1 cellular context compared by ENCODE assay signal in the genomic region with DNA sequence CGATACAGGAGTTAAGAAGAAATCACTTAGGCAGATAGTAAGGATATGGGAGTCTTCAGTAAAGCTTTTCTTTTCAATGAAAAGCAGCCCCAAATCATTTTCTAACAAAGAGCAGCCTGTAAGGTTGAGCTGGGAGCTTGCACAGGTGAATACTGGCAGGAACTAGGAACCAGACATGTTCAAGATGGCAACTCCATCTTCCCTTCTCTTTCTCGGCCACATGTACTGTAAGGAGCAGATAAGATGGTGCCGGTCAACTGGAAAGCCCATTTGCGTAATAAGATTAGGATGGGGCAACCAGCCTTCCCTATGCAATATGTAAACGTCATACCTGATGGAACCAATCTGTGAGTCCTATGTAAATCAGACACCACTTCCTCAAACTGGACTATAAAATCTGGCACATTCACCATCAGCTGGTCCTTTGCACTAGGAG.
TF ChIP-seq lines count a peak whose summit lies in the region.

No MANE protein-coding gene starts in this region.

TF ChIP-seq in K562, 482 proteins besides CTCF, POLR2A, EP300 and RAD21 (continued from another document):
- TF ChIP-seq, protein P1, sequence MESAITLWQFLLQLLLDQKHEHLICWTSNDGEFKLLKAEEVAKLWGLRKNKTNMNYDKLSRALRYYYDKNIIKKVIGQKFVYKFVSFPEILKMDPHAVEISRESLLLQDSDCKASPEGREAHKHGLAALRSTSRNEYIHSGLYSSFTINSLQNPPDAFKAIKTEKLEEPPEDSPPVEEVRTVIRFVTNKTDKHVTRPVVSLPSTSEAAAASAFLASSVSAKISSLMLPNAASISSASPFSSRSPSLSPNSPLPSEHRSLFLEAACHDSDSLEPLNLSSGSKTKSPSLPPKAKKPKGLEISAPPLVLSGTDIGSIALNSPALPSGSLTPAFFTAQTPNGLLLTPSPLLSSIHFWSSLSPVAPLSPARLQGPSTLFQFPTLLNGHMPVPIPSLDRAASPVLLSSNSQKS (CRISPR knock-in tag; IDR thresholded peaks at IDR 0.05) = no peak
- TF ChIP-seq ELF2 (CRISPR knock-in tag; IDR thresholded peaks at IDR 0.05) (no peak), NFYB (IDR thresholded peaks at IDR 0.05; ENCODE audit: extremely low read depth, insufficient read length) (no peak), ZNF165 (CRISPR knock-in tag; IDR thresholded peaks at IDR 0.05; ENCODE audit: borderline replicate concordance) (no peak)
- TF ChIP-seq, protein P2, sequence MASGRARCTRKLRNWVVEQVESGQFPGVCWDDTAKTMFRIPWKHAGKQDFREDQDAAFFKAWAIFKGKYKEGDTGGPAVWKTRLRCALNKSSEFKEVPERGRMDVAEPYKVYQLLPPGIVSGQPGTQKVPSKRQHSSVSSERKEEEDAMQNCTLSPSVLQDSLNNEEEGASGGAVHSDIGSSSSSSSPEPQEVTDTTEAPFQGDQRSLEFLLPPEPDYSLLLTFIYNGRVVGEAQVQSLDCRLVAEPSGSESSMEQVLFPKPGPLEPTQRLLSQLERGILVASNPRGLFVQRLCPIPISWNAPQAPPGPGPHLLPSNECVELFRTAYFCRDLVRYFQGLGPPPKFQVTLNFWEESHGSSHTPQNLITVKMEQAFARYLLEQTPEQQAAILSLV (tag; IDR thresholded peaks at IDR 0.05) = no peak
